In the genomic region with DNA sequence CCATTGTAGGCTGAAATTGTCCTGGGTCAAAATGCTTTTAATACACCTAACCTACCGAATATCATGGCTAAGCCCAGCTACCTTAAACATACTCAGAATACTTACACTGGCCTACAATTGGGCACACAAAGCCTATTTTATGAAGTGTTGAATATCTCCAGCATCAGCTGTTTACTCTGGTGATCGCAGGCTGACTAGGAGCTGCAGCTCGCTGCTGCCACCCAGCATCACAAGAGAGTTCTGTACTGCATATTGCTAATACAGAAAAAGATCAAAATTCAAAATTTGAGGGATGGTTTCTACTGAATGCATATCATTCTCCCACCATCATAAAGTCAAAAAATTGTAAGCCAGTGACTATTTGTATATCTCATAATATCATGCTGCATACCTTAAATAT, we compare ENCODE assay signal across 1 cellular context.
TF ChIP-seq lines count a peak whose summit lies in the region.

No MANE protein-coding gene starts in this region.

TF ChIP-seq in HCT116, 20 proteins besides CTCF, POLR2A, EP300 and RAD21:
- TF ChIP-seq, protein P1, sequence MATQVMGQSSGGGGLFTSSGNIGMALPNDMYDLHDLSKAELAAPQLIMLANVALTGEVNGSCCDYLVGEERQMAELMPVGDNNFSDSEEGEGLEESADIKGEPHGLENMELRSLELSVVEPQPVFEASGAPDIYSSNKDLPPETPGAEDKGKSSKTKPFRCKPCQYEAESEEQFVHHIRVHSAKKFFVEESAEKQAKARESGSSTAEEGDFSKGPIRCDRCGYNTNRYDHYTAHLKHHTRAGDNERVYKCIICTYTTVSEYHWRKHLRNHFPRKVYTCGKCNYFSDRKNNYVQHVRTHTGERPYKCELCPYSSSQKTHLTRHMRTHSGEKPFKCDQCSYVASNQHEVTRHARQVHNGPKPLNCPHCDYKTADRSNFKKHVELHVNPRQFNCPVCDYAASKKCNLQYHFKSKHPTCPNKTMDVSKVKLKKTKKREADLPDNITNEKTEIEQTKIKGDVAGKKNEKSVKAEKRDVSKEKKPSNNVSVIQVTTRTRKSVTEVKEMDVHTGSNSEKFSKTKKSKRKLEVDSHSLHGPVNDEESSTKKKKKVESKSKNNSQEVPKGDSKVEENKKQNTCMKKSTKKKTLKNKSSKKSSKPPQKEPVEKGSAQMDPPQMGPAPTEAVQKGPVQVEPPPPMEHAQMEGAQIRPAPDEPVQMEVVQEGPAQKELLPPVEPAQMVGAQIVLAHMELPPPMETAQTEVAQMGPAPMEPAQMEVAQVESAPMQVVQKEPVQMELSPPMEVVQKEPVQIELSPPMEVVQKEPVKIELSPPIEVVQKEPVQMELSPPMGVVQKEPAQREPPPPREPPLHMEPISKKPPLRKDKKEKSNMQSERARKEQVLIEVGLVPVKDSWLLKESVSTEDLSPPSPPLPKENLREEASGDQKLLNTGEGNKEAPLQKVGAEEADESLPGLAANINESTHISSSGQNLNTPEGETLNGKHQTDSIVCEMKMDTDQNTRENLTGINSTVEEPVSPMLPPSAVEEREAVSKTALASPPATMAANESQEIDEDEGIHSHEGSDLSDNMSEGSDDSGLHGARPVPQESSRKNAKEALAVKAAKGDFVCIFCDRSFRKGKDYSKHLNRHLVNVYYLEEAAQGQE (IDR thresholded peaks at IDR 0.05; ENCODE audit: low read depth): no peak
- TF ChIP-seq, protein P2, sequence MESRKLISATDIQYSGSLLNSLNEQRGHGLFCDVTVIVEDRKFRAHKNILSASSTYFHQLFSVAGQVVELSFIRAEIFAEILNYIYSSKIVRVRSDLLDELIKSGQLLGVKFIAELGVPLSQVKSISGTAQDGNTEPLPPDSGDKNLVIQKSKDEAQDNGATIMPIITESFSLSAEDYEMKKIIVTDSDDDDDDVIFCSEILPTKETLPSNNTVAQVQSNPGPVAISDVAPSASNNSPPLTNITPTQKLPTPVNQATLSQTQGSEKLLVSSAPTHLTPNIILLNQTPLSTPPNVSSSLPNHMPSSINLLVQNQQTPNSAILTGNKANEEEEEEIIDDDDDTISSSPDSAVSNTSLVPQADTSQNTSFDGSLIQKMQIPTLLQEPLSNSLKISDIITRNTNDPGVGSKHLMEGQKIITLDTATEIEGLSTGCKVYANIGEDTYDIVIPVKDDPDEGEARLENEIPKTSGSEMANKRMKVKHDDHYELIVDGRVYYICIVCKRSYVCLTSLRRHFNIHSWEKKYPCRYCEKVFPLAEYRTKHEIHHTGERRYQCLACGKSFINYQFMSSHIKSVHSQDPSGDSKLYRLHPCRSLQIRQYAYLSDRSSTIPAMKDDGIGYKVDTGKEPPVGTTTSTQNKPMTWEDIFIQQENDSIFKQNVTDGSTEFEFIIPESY (IDR thresholded peaks at IDR 0.05; ENCODE audit: extremely low read depth, insufficient replicate concordance, low read length): no peak
- TF ChIP-seq ZNF274 (IDR thresholded peaks at IDR 0.05; ENCODE audit: low read depth, low read length): no peak
- no peak for TF ChIP-seq YY1 (IDR thresholded peaks at IDR 0.05; ENCODE audit: extremely low read depth, insufficient replicate concordance, low read depth, low read length)
- TF ChIP-seq ELF1 (IDR thresholded peaks at IDR 0.05; ENCODE audit: borderline replicate concordance, low read depth): no peak
- TF ChIP-seq SP1 (IDR thresholded peaks at IDR 0.05; ENCODE audit: low read depth): no peak
- TF ChIP-seq EGR1 (IDR thresholded peaks at IDR 0.05; ENCODE audit: low read depth): no peak
- no peak for TF ChIP-seq SRF (IDR thresholded peaks at IDR 0.05; ENCODE audit: low read depth)
- no peak for TF ChIP-seq EZH2phosphoT487 (IDR thresholded peaks at IDR 0.05; ENCODE audit: borderline replicate concordance)
- TF ChIP-seq JUND (IDR thresholded peaks at IDR 0.05): no peak
- no peak for TF ChIP-seq FOSL1 (IDR thresholded peaks at IDR 0.05; ENCODE audit: low read depth)
- no peak for TF ChIP-seq ZFX (IDR thresholded peaks at IDR 0.05)
- no peak for TF ChIP-seq CBX3 (IDR thresholded peaks at IDR 0.05; ENCODE audit: low read depth)
- TF ChIP-seq SIN3A (IDR thresholded peaks at IDR 0.05; ENCODE audit: low read depth): no peak
- TF ChIP-seq, protein P3, sequence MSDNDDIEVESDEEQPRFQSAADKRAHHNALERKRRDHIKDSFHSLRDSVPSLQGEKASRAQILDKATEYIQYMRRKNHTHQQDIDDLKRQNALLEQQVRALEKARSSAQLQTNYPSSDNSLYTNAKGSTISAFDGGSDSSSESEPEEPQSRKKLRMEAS (IDR thresholded peaks at IDR 0.05): no peak
- no peak for TF ChIP-seq POLR2AphosphoS5 (IDR thresholded peaks at IDR 0.05; ENCODE audit: low read depth, low read length)
